10 cellular contexts compared by ENCODE assay signal in genomic region chr1:114219247-114219872, GRCh38.
DNase-seq lines count a peak whose midpoint lies in the region; ATAC-seq and TF ChIP-seq lines count a peak whose summit lies in the region.
"Had no signal": no experiment of that assay in that cellular context is flagged by ENCODE, and none has a peak within 500 bp of the region (broad histone marks: within the 10 kb centered on the region; RNA-seq: fewer than 3 reads in every experiment).

No MANE protein-coding gene starts in this region.

- H3K23ac ChIP-seq in IMR-90 (ENCODE audit: low read depth, low read length), result no peak overlapping the region

- H2AK9ac ChIP-seq in IMR-90 (replicated peaks; ENCODE audit: low read depth, low read length, poor library complexity), result no peak overlapping the region

- no peak overlapping the region for H2BK20ac ChIP-seq in IMR-90 (ENCODE audit: low read depth, low read length)

- H3K18ac ChIP-seq in IMR-90 (ENCODE audit: low read depth, low read length), result no peak overlapping the region

- H3K4me2 ChIP-seq in IMR-90 (ENCODE audit: low read depth, low read length), result peak overlapping the region; percentile 40; the same call in 1 of the 2 replicates

- H3K27ac Mint-ChIP-seq in natural killer cell, result peak overlapping the region in 1 of 2 donors; percentile 60
- H3K27ac Mint-ChIP-seq: activated CD8-positive, alpha-beta T cell treated with anti-CD3 and anti-CD28 coated beads, Interleukin-2, amount 10 ng/mL, durations not matched to agents 7 days and 5 days had no signal

- H2BK120ac ChIP-seq in IMR-90 (ENCODE audit: low read depth, low read length), result no peak overlapping the region

- H3K36me3 Mint-ChIP-seq in natural killer cell, result no peaks in the 10 kb centered on the region

- no peak overlapping the region for H2AK5ac ChIP-seq in IMR-90 (ENCODE audit: low read depth, low read length)

- no peak overlapping the region for H4K5ac ChIP-seq in IMR-90 (ENCODE audit: low read depth, low read length)

- H3K4me3 Mint-ChIP-seq in natural killer cell, result peak overlapping the region; percentile 26
- H3K4me3 Mint-ChIP-seq: activated CD8-positive, alpha-beta T cell treated with anti-CD3 and anti-CD28 coated beads, Interleukin-2, amount 10 ng/mL, durations not matched to agents 7 days and 5 days; central memory CD8-positive, alpha-beta T cell had no signal

- H3K14ac ChIP-seq in IMR-90 (replicated peaks; ENCODE audit: low read depth, low read length), result no peak overlapping the region

- no peaks in the 10 kb centered on the region for H3K9me3 Mint-ChIP-seq in natural killer cell
- H3K9me3 Mint-ChIP-seq: central memory CD8-positive, alpha-beta T cell had no signal

- 27% methylated on average over 3 of the region's 6 CpGs; no CpG with 5 or more reads in 1 of the 2 experiments for WGBS in IMR-90 (ENCODE audit: extremely low coverage in 2 of 2, insufficient read length in 1 of 2), 2 experiments

- H4K20me1 ChIP-seq in IMR-90 (ENCODE audit: insufficient read depth, low read length), result no peaks in the 10 kb centered on the region

- no peak overlapping the region for H3K4ac ChIP-seq in IMR-90 (ENCODE audit: low read depth, low read length)

- TF ChIP-seq POLR2A in IMR-90 (IDR thresholded peaks at IDR 0.05; ENCODE audit: low read depth, low read length) (no peak), GM18505 (IDR thresholded peaks at IDR 0.05; ENCODE audit: borderline replicate concordance, extremely low read depth, insufficient read depth, insufficient read length) (no peak)

- in situ Hi-C loops in IMR-90 (cut with MboI; ENCODE audit: low sequenced_read_pairs), result no loop called here

- no peak overlapping the region for H4K8ac ChIP-seq in IMR-90 (ENCODE audit: low read depth in 2 of 2, low read length in 2 of 2)

- POLR2A ChIA-PET in IMR-90 (lab: Charles Lee; ENCODE audit: unreplicated experiment), result no interaction called here

- no peak overlapping the region for H3K4me3 ChIP-seq in IMR-90 (ENCODE audit: insufficient read depth, low read depth, low read length)

- H3K4me1 ChIP-seq in IMR-90 (ENCODE audit: control insufficient read depth, insufficient read depth, low read length), result no peaks in the 10 kb centered on the region

- no peaks in the 10 kb centered on the region for H3K79me1 ChIP-seq in IMR-90 (ENCODE audit: low read depth in 1 of 2, low read length in 2 of 2)

- no peaks in the 10 kb centered on the region for H3K9me3 ChIP-seq in IMR-90 (ENCODE audit: control insufficient read depth, insufficient read depth, low read length)

- H2BK5ac ChIP-seq in IMR-90 (ENCODE audit: low read depth, low read length, poor library complexity, severe bottlenecking), result no peak overlapping the region

- H3K27me3 Mint-ChIP-seq in natural killer cell (ENCODE audit: low read depth in 2 of 2), result no peaks in the 10 kb centered on the region
- H3K27me3 Mint-ChIP-seq: central memory CD8-positive, alpha-beta T cell had no signal

- peaks cover 7 to 9% of the 10 kb centered on the region in 2 donors for H3K4me1 Mint-ChIP-seq in natural killer cell

- H2BK15ac ChIP-seq in IMR-90 (ENCODE audit: low read depth, low read length), result no peak overlapping the region

- CTCF ChIA-PET in IMR-90 (lab: Yijun Ruan, JAX), result interaction anchor here (0.6 to 1.6 kb wide), 2 partner anchors 27 to 240 kb away, joined by 3 to 4 read pairs; partner anchors contain the start of gene OLFML3

- no peak overlapping the region for H3K56ac ChIP-seq in IMR-90 (ENCODE audit: extremely low read depth, insufficient read depth, low read length)

- peak; percentile 42; the same call in 1 of the 2 replicates for ATAC-seq in IMR-90 (ENCODE audit: low read depth)
- ATAC-seq in natural killer cell, result peak in 2 of 3 donors; percentile 18 to 59
- no peak for ATAC-seq in HG02798 (IDR thresholded peaks at IDR 0.05; ENCODE audit: poor library complexity, unreplicated experiment)
- ATAC-seq in GM18505 (IDR thresholded peaks at IDR 0.05; ENCODE audit: unreplicated experiment), result no peak
- ATAC-seq in GM21367 (IDR thresholded peaks at IDR 0.05; ENCODE audit: unreplicated experiment), result no peak
- ATAC-seq: activated CD8-positive, alpha-beta T cell treated with anti-CD3 and anti-CD28 coated beads, Interleukin-2, amount 10 ng/mL, durations not matched to agents 7 days and 5 days had no signal

- no peak overlapping the region for H4K91ac ChIP-seq in IMR-90 (ENCODE audit: insufficient read depth, low read depth, low read length)

- no peak for TF ChIP-seq RAD21 in IMR-90 (IDR thresholded peaks at IDR 0.05; ENCODE audit: low read length)

- no peak overlapping the region for H3K27ac ChIP-seq in IMR-90 (ENCODE audit: insufficient read depth, low read length)

- peaks cover 4% of the 10 kb centered on the region for H3K9me1 ChIP-seq in IMR-90 (ENCODE audit: insufficient read depth, low read length)

- intact Hi-C loops in IMR-90 (cut with micrococcal nuclease), result loop anchor here (2.0 to 5.0 kb wide), 2 partner anchors 241 to 387 kb away; partner anchors contain the start of gene OLFML3
- intact Hi-C loops in natural killer cell (cut with micrococcal nuclease), result no loop called here

- no TSS peak for BruUV-seq in IMR-90 (replicated peaks; lab: Mats Ljungman, UMichigan)

- no peak overlapping the region for H3K9ac ChIP-seq in IMR-90 (ENCODE audit: low read depth, low read length)

- dilution Hi-C loops in IMR-90 (cut with HindIII; ENCODE audit: low sequenced_read_pairs, unreplicated experiment), result no loop called here

- peaks cover 9% of the 10 kb centered on the region for H3K27me3 ChIP-seq in IMR-90 (ENCODE audit: control insufficient read depth, insufficient read depth, low read length)

- TF ChIP-seq CTCF in AG09319 (IDR thresholded peaks at IDR 0.05; ENCODE audit: low read depth, low read length) (peak; percentile 48), IMR-90 (conservative IDR thresholded peaks at IDR 0.05; ENCODE audit: low read depth, low read length) (no peak), natural killer cell (IDR thresholded peaks at IDR 0.05) (no peak)

- no peaks in the 10 kb centered on the region for H3K36me3 ChIP-seq in IMR-90 (ENCODE audit: control insufficient read depth, insufficient read depth, low read length)

- peak overlapping the region; percentile 27 for H2AFZ ChIP-seq in IMR-90 (replicated peaks; ENCODE audit: low read length, poor library complexity)

- peak; percentile 3 for DNase-seq in AG09319 (ENCODE audit: extremely low read depth, low read depth)
- DNase-seq in IMR-90, result peak; percentile 2
- peak; percentile 22 for DNase-seq in cerebellum (ENCODE audit: low spot score)
- DNase-seq in natural killer cell, result no peak
- DNase-seq in activated T-cell treated with anti-CD3 and anti-CD28 coated beads, Interleukin-2, amount 50 U/mL, for 1 hour, result no peak
- DNase-seq: activated CD8-positive, alpha-beta T cell treated with anti-CD3 and anti-CD28 coated beads, Interleukin-2, amount 10 ng/mL, durations not matched to agents 7 days and 5 days had no signal

TF ChIP-seq in IMR-90, 13 proteins besides CTCF, POLR2A, EP300 and RAD21:
- TF ChIP-seq BHLHE40 (IDR thresholded peaks at IDR 0.05; ENCODE audit: low read depth, low read length) (no peak), CEBPB (IDR thresholded peaks at IDR 0.05; ENCODE audit: low read depth, low read length) (no peak), MAZ (IDR thresholded peaks at IDR 0.05; ENCODE audit: borderline replicate concordance, low read depth, low read length) (no peak), SMC3 (IDR thresholded peaks at IDR 0.05; ENCODE audit: low read depth, low read length) (no peak), RCOR1 (IDR thresholded peaks at IDR 0.05; ENCODE audit: insufficient replicate concordance, low read length) (no peak)

Comparison
In these comparisons a context has a peak if more than half of its experiments do, and no peak if none do; other contexts are left out.
1. DNase-seq: peak in AG09319 (single experiment), IMR-90 (single experiment) and cerebellum (single experiment); none in natural killer cell (single experiment) and activated T-cell treated with anti-CD3 and anti-CD28 coated beads, Interleukin-2, amount 50 U/mL, for 1 hour (single experiment).
2. ATAC-seq: peak in IMR-90 (single experiment) and natural killer cell (2 of 3); none in HG02798 (single experiment), GM18505 (single experiment) and GM21367 (single experiment).